In the genomic region with DNA sequence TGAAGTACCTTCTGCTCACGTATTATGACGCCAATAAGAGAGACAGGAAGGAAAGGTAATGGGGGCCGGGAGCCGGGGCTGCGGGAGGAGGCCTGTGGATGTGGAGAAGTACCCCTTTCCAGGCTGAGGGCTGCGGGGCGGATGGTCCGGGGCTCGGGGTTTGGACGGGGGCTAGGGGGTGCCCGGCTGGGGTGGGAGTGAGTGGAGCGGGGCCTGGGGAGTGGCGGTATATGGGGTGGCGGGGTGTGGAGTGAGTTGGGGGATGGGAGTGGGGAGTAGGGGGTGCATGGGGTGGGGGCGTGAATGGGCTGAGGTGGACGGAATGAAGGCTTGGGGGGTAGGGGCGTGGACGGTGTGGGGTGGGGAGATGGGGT, we compare ENCODE assay signal across 1 cellular context.
A peak's percentile ranks its signal among the peaks of the same experiment; 100 is the strongest.
TF ChIP-seq lines count a peak whose summit lies in the region.

No MANE protein-coding gene starts in this region.

TF ChIP-seq in K562, 482 proteins besides CTCF, POLR2A, EP300 and RAD21:
- TF ChIP-seq ZZZ3 (IDR thresholded peaks at IDR 0.05): 0 out of 2 replicates have a peak, but pooled peaks have one; percentile 1
